23 cellular contexts compared by ENCODE assay signal in genomic region chr12:113582521-113583218, GRCh38.
DNase-seq lines count a peak whose midpoint lies in the region; ATAC-seq and TF ChIP-seq lines count a peak whose summit lies in the region.
"Had no signal": no experiment of that assay in that cellular context is flagged by ENCODE, and none has a peak within 500 bp of the region (broad histone marks: within the 10 kb centered on the region; RNA-seq: fewer than 3 reads in every experiment).

No MANE protein-coding gene starts in this region.

- H3K9me2 ChIP-seq in PC-3 (replicated peaks; ENCODE audit: low read length), result no peaks in the 10 kb centered on the region

- no peak overlapping the region for H2AFZ ChIP-seq in PC-3 (ENCODE audit: low read length)
- H2AFZ ChIP-seq: parathyroid adenoma had no signal

- intact Hi-C loops in PC-3 (cut with micrococcal nuclease), result no loop called here

- BruUV-seq in PC-3 (replicated peaks; lab: Mats Ljungman, UMichigan), result no TSS peak

- H3K79me2 ChIP-seq in PC-3 (ENCODE audit: low read length), result no peaks in the 10 kb centered on the region
- H3K79me2 ChIP-seq: parathyroid adenoma had no signal

- H3K9ac ChIP-seq in PC-3 (ENCODE audit: low read length), result no peak overlapping the region
- H3K9ac ChIP-seq: BLaER1 treated with 17β-estradiol and CSF1 and Interleukin-3, amounts not matched to agents 10 nM and 100 nM; parathyroid adenoma had no signal

- ATAC-seq in PC-3 (peak; percentile 31; the same call in 1 of the 2 replicates), GM21381 (IDR thresholded peaks at IDR 0.05; ENCODE audit: unreplicated experiment) (no peak)
- ATAC-seq: activated CD4-positive, alpha-beta T cell treated with anti-CD3 and anti-CD28 coated beads for 36 hours; body of pancreas; esophagus mucosa; heart right ventricle had no signal

- no peaks in the 10 kb centered on the region for H3F3A ChIP-seq in PC-3 (ENCODE audit: low read length, unreplicated experiment)

- H4K20me1 ChIP-seq in PC-3 (ENCODE audit: low read length), result no peaks in the 10 kb centered on the region
- H4K20me1 ChIP-seq: BLaER1 treated with 17β-estradiol and CSF1 and Interleukin-3, amounts not matched to agents 10 nM and 100 nM had no signal

- no peaks in the 10 kb centered on the region for H3K36me3 ChIP-seq in PC-3 (ENCODE audit: low read depth, low read length)
- H3K36me3 ChIP-seq: BLaER1 treated with 17β-estradiol and CSF1 and Interleukin-3, amounts not matched to agents 10 nM and 100 nM; heart right ventricle had no signal

- H3K4me3 ChIP-seq in PC-3 (ENCODE audit: low read length), result no peak overlapping the region
- H3K4me3 ChIP-seq: BLaER1 treated with 17β-estradiol and CSF1 and Interleukin-3, amounts not matched to agents 10 nM and 100 nM; body of pancreas; heart right ventricle had no signal

- H3K4me1 ChIP-seq in PC-3 (ENCODE audit: insufficient read depth, low read length), result peaks cover 25% of the 10 kb centered on the region
- H3K4me1 ChIP-seq: body of pancreas, heart right ventricle, parathyroid adenoma had no signal

- DNase-seq in ELF-1 (ENCODE audit: low read depth, low spot score), result peak; percentile 80
- peak; percentile 30 for DNase-seq in NCI-H1105 (lab: John Stamatoyannopoulos, UW)
- peak; percentile 27 for DNase-seq in PC-3
- DNase-seq in inferior parietal cortex (ENCODE audit: extremely low spot score), result peak; percentile 2
- no peak for DNase-seq in GM20000 (ENCODE audit: low spot score)
- no peak for DNase-seq in SIG-M5 treated with dmso at 0.1 percent for 504 hours (lab: John Stamatoyannopoulos, UW; ENCODE audit: unreplicated experiment)
- DNase-seq: activated CD4-positive, alpha-beta T cell treated with anti-CD3 and anti-CD28 coated beads for 36 hours; activated naive CD4-positive, alpha-beta T cell treated with anti-CD3 and anti-CD28 coated beads, Interleukin-2, amount 50 U/mL, for 16 hours; activated T-cell treated with anti-CD3 and anti-CD28 coated beads for 4 hours; body of pancreas; DND-41; heart right ventricle; HFFc6; KBM-7; kidney glomerular epithelial cell; NCI-H1930; small intestine; stimulated activated naive CD4-positive, alpha-beta T cell; T-helper 1 cell had no signal

- no peak overlapping the region for H3K4me2 ChIP-seq in PC-3 (ENCODE audit: low read length)

- CTCF ChIA-PET in PC-3 (lab: Charles Lee), result no interaction called here

- H3K27me3 ChIP-seq in PC-3 (ENCODE audit: low read length), result peaks cover 18% of the 10 kb centered on the region
- H3K27me3 ChIP-seq: BLaER1 treated with 17β-estradiol and CSF1 and Interleukin-3, amounts not matched to agents 10 nM and 100 nM; body of pancreas had no signal

- TF ChIP-seq CTCF in PC-3 (conservative IDR thresholded peaks at IDR 0.05; ENCODE audit: low read depth, low read length) (no peak), GM20000 (IDR thresholded peaks at IDR 0.05; ENCODE audit: extremely low read depth, missing control alignments) (no peak)

- H3K27ac ChIP-seq in PC-3 (ENCODE audit: low read length), result no peak overlapping the region
- H3K27ac ChIP-seq: BLaER1 treated with 17β-estradiol and CSF1 and Interleukin-3, amounts not matched to agents 10 nM and 100 nM; body of pancreas; heart right ventricle; parathyroid adenoma had no signal

- POLR2A ChIA-PET in PC-3 (lab: Charles Lee; ENCODE audit: unreplicated experiment), result no interaction called here

- no peaks in the 10 kb centered on the region for H3K9me3 ChIP-seq in PC-3 (ENCODE audit: low read length)

Comparison
In these comparisons a context has a peak if more than half of its experiments do, and no peak if none do; other contexts are left out.
1. DNase-seq: peak in ELF-1 (single experiment), NCI-H1105 (single experiment), PC-3 (single experiment) and inferior parietal cortex (single experiment); none in GM20000 (single experiment) and SIG-M5 treated with dmso at 0.1 percent for 504 hours (single experiment).